22 cellular contexts compared by ENCODE assay signal in genomic region chr19:36236304-36236945, GRCh38. TPM values are rescaled to one million over a fixed set of nuclear protein-coding genes. Genes with fewer than 3 reads are reported as not detected.
DNase-seq lines count a peak whose midpoint lies in the region; ATAC-seq and TF ChIP-seq lines count a peak whose summit lies in the region.
"Had no signal": no experiment of that assay in that cellular context is flagged by ENCODE, and none has a peak within 500 bp of the region (broad histone marks: within the 10 kb centered on the region; RNA-seq: fewer than 3 reads in every experiment).

No MANE protein-coding gene starts in this region.

- no peak for DNase-seq in CD8-positive, alpha-beta T cell
- DNase-seq in HCT116 (ENCODE audit: low read depth, low spot score) (no peak), amniotic epithelial cell (ENCODE audit: low read depth) (peak; percentile 27), kidney tubule cell (ENCODE audit: low spot score) (no peak), NCI-H748 treated with DMSO at 0.1 percent for 48 hours (lab: John Stamatoyannopoulos, UW) (no peak)
- DNase-seq in naive thymus-derived CD4-positive, alpha-beta T cell = no peak
- DNase-seq: DMS53, GM23248, H9, Kasumi-1, MV-4-11, NCI-H1105 treated with DMSO at 0.1 percent for 48 hours, NCI-H146, NCI-H1930, NCI-H2107, NCI-H524, NCI-H774, SK-N-SH, SW 1271 had no signal

- no peak for TF ChIP-seq POLR2A in HCT116 (IDR thresholded peaks at IDR 0.05; ENCODE audit: borderline replicate concordance, extremely low read depth, insufficient read depth, insufficient read length)

- RAD21 ChIA-PET in HCT116 (lab: Charles Lee; ENCODE audit: low non-redundant PET in 1 of 2, low total read pairs in 2 of 2, uncharacterized antibody in 2 of 2, unreplicated experiment in 2 of 2) = no interaction called here

- no peaks in the 10 kb centered on the region for H3K4me1 ChIP-seq in CD8-positive, alpha-beta T cell (ENCODE audit: insufficient read depth, low read length)
- no peaks in the 10 kb centered on the region for H3K4me1 ChIP-seq in HCT116 (ENCODE audit: control insufficient read depth in 1 of 2, insufficient read depth in 2 of 2, low read length in 2 of 2)
- no peaks in the 10 kb centered on the region for H3K4me1 ChIP-seq in naive thymus-derived CD4-positive, alpha-beta T cell (ENCODE audit: control insufficient read depth in 2 of 2, insufficient read depth in 2 of 2, low read length in 2 of 2)

- no peak for TF ChIP-seq RAD21 in HCT116 (IDR thresholded peaks at IDR 0.05; ENCODE audit: low read depth)

- H3K36me3 ChIP-seq in CD8-positive, alpha-beta T cell (ENCODE audit: insufficient read depth, low read length) = peaks cover 50% of the 10 kb centered on the region
- H3K36me3 ChIP-seq in HCT116 (ENCODE audit: control insufficient read depth in 1 of 2, insufficient read depth in 2 of 2, low read length in 2 of 2) = peaks cover 61 to 74% of the 10 kb centered on the region in 2 experiments
- peaks cover 38 to 69% (median 58%) of the 10 kb centered on the region in 3 experiments for H3K36me3 ChIP-seq in naive thymus-derived CD4-positive, alpha-beta T cell (ENCODE audit: control insufficient read depth in 2 of 3, insufficient read depth in 3 of 3, low read length in 3 of 3)

- peaks cover 45% of the 10 kb centered on the region for H3K9me3 Mint-ChIP-seq in CD8-positive, alpha-beta T cell
- peaks cover 7 to 100% (median 76%) of the 10 kb centered on the region in 11 donors for H3K9me3 Mint-ChIP-seq in naive thymus-derived CD4-positive, alpha-beta T cell
- H3K9me3 Mint-ChIP-seq: H9 had no signal

- H3K36me3 Mint-ChIP-seq in CD8-positive, alpha-beta T cell = peaks cover 78% of the 10 kb centered on the region
- peaks cover 22 to 86% (median 80%) of the 10 kb centered on the region in 5 donors for H3K36me3 Mint-ChIP-seq in naive thymus-derived CD4-positive, alpha-beta T cell

- CTCF ChIA-PET in CD8-positive, alpha-beta T cell (lab: Charles Lee) = interaction anchor here (0.6 kb wide), 1 partner anchor 952 kb away, joined by 3 read pairs; no protein-coding TSS in a partner anchor
- CTCF ChIA-PET in HCT116 (lab: Charles Lee) = no interaction called here
- CTCF ChIA-PET in naive thymus-derived CD4-positive, alpha-beta T cell (lab: Charles Lee) = interaction anchor here (0.5 kb wide), 1 partner anchor 26 kb away, joined by 3 read pairs; no protein-coding TSS in a partner anchor

- intact Hi-C loops in CD8-positive, alpha-beta T cell (cut with DNase I, micrococcal nuclease) = no loop called here
- intact Hi-C loops in HCT116 (cut with micrococcal nuclease) = loop anchor here (5.0 kb wide), 1 partner anchor 451 kb away; the partner anchor contains the start of gene ZNF567
- intact Hi-C loops in naive thymus-derived CD4-positive, alpha-beta T cell (cut with micrococcal nuclease) = no loop called here

- POLR2A ChIA-PET in CD8-positive, alpha-beta T cell (lab: Charles Lee) = no interaction called here
- POLR2A ChIA-PET in HCT116 (lab: Charles Lee) = no interaction called here
- POLR2A ChIA-PET in naive thymus-derived CD4-positive, alpha-beta T cell (lab: Charles Lee) = no interaction called here

- H2AFZ ChIP-seq in HCT116 (ENCODE audit: low read depth, low read length, poor library complexity, severe bottlenecking) = no peak overlapping the region
- H2AFZ ChIP-seq: GM23248 had no signal

- H3K27ac ChIP-seq in CD8-positive, alpha-beta T cell (ENCODE audit: low read depth, low read length) = no peak overlapping the region
- H3K27ac ChIP-seq in HCT116 (ENCODE audit: low read depth, low read length) = no peak overlapping the region
- no peak overlapping the region for H3K27ac ChIP-seq in naive thymus-derived CD4-positive, alpha-beta T cell (ENCODE audit: low read depth, low read length)
- H3K27ac ChIP-seq: C4-2B, GM23248, HL-60 had no signal

- H3K27me3 ChIP-seq in CD8-positive, alpha-beta T cell (ENCODE audit: insufficient read depth, low read length) = no peaks in the 10 kb centered on the region
- no peaks in the 10 kb centered on the region for H3K27me3 ChIP-seq in HCT116 (ENCODE audit: insufficient read depth, low read length)
- H3K27me3 ChIP-seq in naive thymus-derived CD4-positive, alpha-beta T cell (ENCODE audit: control insufficient read depth in 2 of 2, insufficient read depth in 2 of 2, low read length in 2 of 2) = no peaks in the 10 kb centered on the region

- no peaks in the 10 kb centered on the region for H3K4me1 Mint-ChIP-seq in CD8-positive, alpha-beta T cell (ENCODE audit: low read depth)
- no peaks in the 10 kb centered on the region for H3K4me1 Mint-ChIP-seq in naive thymus-derived CD4-positive, alpha-beta T cell

- peak overlapping the region; percentile 2 for H3K4me3 ChIP-seq in CD8-positive, alpha-beta T cell (ENCODE audit: low read depth, low read length)
- no peak overlapping the region for H3K4me3 ChIP-seq in HCT116 (replicated peaks in 1 of 2; ENCODE audit: low read depth in 1 of 2, low read length in 2 of 2)
- peak overlapping the region; percentile 17 for H3K4me3 ChIP-seq in naive thymus-derived CD4-positive, alpha-beta T cell (ENCODE audit: low read length)
- H3K4me3 ChIP-seq: GM23248 had no signal

- H3K4me2 ChIP-seq in HCT116 (ENCODE audit: low read length) = no peak overlapping the region
- H3K4me2 ChIP-seq: SK-N-SH had no signal

- H3K27ac Mint-ChIP-seq in CD8-positive, alpha-beta T cell = no peak overlapping the region
- H3K27ac Mint-ChIP-seq in naive thymus-derived CD4-positive, alpha-beta T cell = no peak overlapping the region

- H3K79me2 ChIP-seq in HCT116 (ENCODE audit: insufficient read depth, low read length) = peaks cover 35% of the 10 kb centered on the region

- H3K9me3 ChIP-seq in CD8-positive, alpha-beta T cell (ENCODE audit: low read length) = peaks cover 39% of the 10 kb centered on the region
- peaks cover 23 to 41% of the 10 kb centered on the region in 2 experiments; a peak in 3 of 4 replicates for H3K9me3 ChIP-seq in HCT116 (ENCODE audit: control insufficient read depth in 1 of 2, insufficient read depth in 1 of 2, low read depth in 1 of 2, low read length in 2 of 2)
- peaks cover 16 to 94% (median 42%) of the 10 kb centered on the region in 3 experiments for H3K9me3 ChIP-seq in naive thymus-derived CD4-positive, alpha-beta T cell (ENCODE audit: control insufficient read depth in 2 of 3, low read length in 3 of 3)

- H3K9me2 ChIP-seq in HCT116 (ENCODE audit: insufficient read depth) = no peaks in the 10 kb centered on the region
- H3K9me2 ChIP-seq: SK-N-SH had no signal

- no peaks in the 10 kb centered on the region for H4K20me1 ChIP-seq in HCT116 (ENCODE audit: insufficient read depth)

- no TSS peak for BruUV-seq in HCT116 (replicated peaks; lab: Mats Ljungman, UMichigan)

- no peak overlapping the region for H3K9ac ChIP-seq in HCT116 (ENCODE audit: low read length)
- H3K9ac ChIP-seq: GM23248, SK-N-SH had no signal

- H3K27me3 Mint-ChIP-seq in CD8-positive, alpha-beta T cell (ENCODE audit: low read depth) = no peaks in the 10 kb centered on the region
- H3K27me3 Mint-ChIP-seq in naive thymus-derived CD4-positive, alpha-beta T cell = no peaks in the 10 kb centered on the region

- H3K4me3 Mint-ChIP-seq in CD8-positive, alpha-beta T cell = no peak overlapping the region
- H3K4me3 Mint-ChIP-seq in naive thymus-derived CD4-positive, alpha-beta T cell = no peak overlapping the region
- H3K4me3 Mint-ChIP-seq: H9 had no signal

- ATAC-seq in CD8-positive, alpha-beta T cell = no peak
- ATAC-seq in HCT116 = no peak
- no peak for ATAC-seq in naive thymus-derived CD4-positive, alpha-beta T cell
- no peak for ATAC-seq in HG02798 (IDR thresholded peaks at IDR 0.05; ENCODE audit: poor library complexity, unreplicated experiment)

- no peak for TF ChIP-seq CTCF in CD8-positive, alpha-beta T cell (IDR thresholded peaks at IDR 0.05)
- no peak for TF ChIP-seq CTCF in HCT116 (IDR thresholded peaks at IDR 0.05 in 2 of 3, conservative IDR thresholded peaks at IDR 0.05 in 1 of 3; ENCODE audit: borderline replicate concordance in 1 of 3, insufficient read depth in 1 of 3, low read depth in 2 of 3, low read length in 2 of 3)

TF ChIP-seq in HCT116, 20 proteins besides CTCF, POLR2A, EP300 and RAD21:
- TF ChIP-seq CBX3 (IDR thresholded peaks at IDR 0.05; ENCODE audit: low read depth) (no peak), ZNF274 (IDR thresholded peaks at IDR 0.05; ENCODE audit: low read depth, low read length) (peak; percentile 56; the same call in 1 of the 2 replicates)

RNA-seq across cellular contexts. Expression of gene ZNF146, which starts 21.5 kb away (rescaled TPM):
- total RNA-seq in CD8-positive, alpha-beta T cell = 10 to 100 TPM; 16.8 to 18.9 TPM
- 105 TPM for total RNA-seq in HCT116 (2021; ENCODE audit: unreplicated experiment)
- 68.7 and 70.7 TPM in 2 replicates for polyA plus RNA-seq in HCT116 (2012)
- 10 to 100 TPM; 27.7 to 77.4 (median 57.7) TPM for total RNA-seq in naive thymus-derived CD4-positive, alpha-beta T cell
- 100 to 1,000 TPM in 1 of 2 donors, 10 to 100 TPM in 1; 67.6 to 111 TPM for polyA plus RNA-seq in naive thymus-derived CD4-positive, alpha-beta T cell

RNA-seq across cellular contexts. Expression of gene ZNF565, which starts 22.0 kb away (rescaled TPM):
- 10 to 100 TPM in 1 of 2 experiments, 1 to 10 TPM in 1; 9.4 to 10.8 TPM for total RNA-seq in CD8-positive, alpha-beta T cell
- 3.2 TPM for total RNA-seq in HCT116 (2021; ENCODE audit: unreplicated experiment)
- polyA plus RNA-seq in HCT116 (2012) = 1.8 and 2.6 TPM in 2 replicates
- total RNA-seq in naive thymus-derived CD4-positive, alpha-beta T cell = 10 to 100 TPM in 2 of 5 experiments, 1 to 10 TPM in 3; 2.7 to 11.6 (median 7.8) TPM
- polyA plus RNA-seq in naive thymus-derived CD4-positive, alpha-beta T cell = 1 to 10 TPM; 3.6 to 9.4 TPM

Comparison
In these comparisons a context has a peak if more than half of its experiments do, and no peak if none do; other contexts are left out.
1. H3K4me3 ChIP-seq: peak in CD8-positive, alpha-beta T cell (single experiment) and naive thymus-derived CD4-positive, alpha-beta T cell (single experiment); none in HCT116 (0 of 2).